8 cellular contexts compared by ENCODE assay signal in the genomic region with DNA sequence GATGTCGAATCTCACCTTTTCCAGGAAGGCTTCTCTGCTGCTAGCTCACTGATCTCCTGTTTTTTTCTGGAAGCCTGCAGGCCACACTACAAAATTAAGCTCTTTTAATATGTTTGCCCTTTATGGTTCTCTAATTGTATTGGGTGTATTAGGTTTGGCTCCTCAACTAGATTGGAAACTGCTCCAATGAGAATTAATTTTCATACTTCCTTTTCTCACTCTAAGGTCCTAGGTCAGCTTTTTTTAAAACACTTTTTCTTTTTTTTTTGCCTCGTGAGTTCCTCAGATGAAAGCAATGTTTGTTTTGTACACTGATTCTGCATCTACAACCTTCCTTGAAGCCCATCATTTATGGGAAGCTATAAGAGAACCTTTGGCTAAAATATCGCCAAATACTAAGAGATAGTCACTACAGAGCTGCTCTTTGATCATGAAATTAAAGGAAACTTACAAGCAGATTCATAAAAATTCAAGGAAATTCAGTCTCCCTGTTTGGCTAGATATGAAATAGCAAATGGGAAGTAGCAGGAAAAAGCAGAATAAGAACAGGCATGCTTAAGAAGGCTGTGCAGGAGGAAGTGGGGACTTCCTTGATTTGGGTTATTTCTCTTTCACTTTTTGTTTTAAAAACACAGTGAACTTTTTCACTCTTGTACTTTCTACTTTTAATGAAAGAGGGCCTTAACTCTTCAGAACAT. TPM values are rescaled to one million over a fixed set of nuclear protein-coding genes. Genes with fewer than 3 reads are reported as not detected.
DNase-seq lines count a peak whose midpoint lies in the region; ATAC-seq and TF ChIP-seq lines count a peak whose summit lies in the region.
"Had no signal": no experiment of that assay in that cellular context is flagged by ENCODE, and none has a peak within 500 bp of the region (broad histone marks: within the 10 kb centered on the region; RNA-seq: fewer than 3 reads in every experiment).

No MANE protein-coding gene starts in this region.

- H3K4me3 ChIP-seq in OCI-LY1 (ENCODE audit: low read depth, low read length, poor library complexity, severe bottlenecking) = no peak overlapping the region
- peak overlapping the region; percentile 31 for H3K4me3 ChIP-seq in left ventricle myocardium inferior
- H3K4me3 ChIP-seq: lung had no signal

- H3K4me3 Mint-ChIP-seq in type B pancreatic cell = no peak overlapping the region

- no peaks in the 10 kb centered on the region for H3F3A ChIP-seq in OCI-LY1 (ENCODE audit: insufficient read depth, low read length)

- H3K36me3 ChIP-seq in OCI-LY1 (ENCODE audit: insufficient read depth, low read length) = no peaks in the 10 kb centered on the region
- no peaks in the 10 kb centered on the region for H3K36me3 ChIP-seq in left ventricle myocardium inferior

- H3K4me2 ChIP-seq in OCI-LY1 (ENCODE audit: low read length) = peak overlapping the region; percentile 39; the same call in 1 of the 2 replicates

- H3K9me2 ChIP-seq in OCI-LY1 (ENCODE audit: low read depth, low read length) = no peaks in the 10 kb centered on the region

- no peaks in the 10 kb centered on the region for H3K9me3 Mint-ChIP-seq in type B pancreatic cell

- H3K9ac ChIP-seq in OCI-LY1 (ENCODE audit: low read length) = no peak overlapping the region

- no peaks in the 10 kb centered on the region for H3K27me3 ChIP-seq in OCI-LY1 (ENCODE audit: insufficient read depth, low read length)
- H3K27me3 ChIP-seq in left ventricle myocardium inferior (ENCODE audit: low read depth) = no peaks in the 10 kb centered on the region

- no peak overlapping the region for H3K27ac Mint-ChIP-seq in type B pancreatic cell

- DNase-seq in left ventricle myocardium inferior (no peak), hypothalamus (lab: John Stamatoyannopoulos, UW) (no peak), type B pancreatic cell (ENCODE audit: extremely low spot score, unreplicated experiment) (no peak)
- DNase-seq in stimulated activated CD8-positive, alpha-beta memory T cell treated with anti-CD3 and anti-CD28 coated beads, Interleukin-4, amount 100 ng/mL, for 48 hours = no peak

- H3K4me1 ChIP-seq in OCI-LY1 (ENCODE audit: insufficient read depth, low read length, severe bottlenecking) (peaks cover 8% of the 10 kb centered on the region), left ventricle myocardium inferior (no peaks in the 10 kb centered on the region)

- H3K27me3 Mint-ChIP-seq in type B pancreatic cell = no peaks in the 10 kb centered on the region

- ATAC-seq in GM18907 (IDR thresholded peaks at IDR 0.05; ENCODE audit: unreplicated experiment) = peak; percentile 94
- peak; percentile 89 for ATAC-seq in HG02798 (IDR thresholded peaks at IDR 0.05; ENCODE audit: poor library complexity, unreplicated experiment)

- TF ChIP-seq CTCF in OCI-LY1 (IDR thresholded peaks at IDR 0.05; ENCODE audit: low read length) (no peak), left ventricle myocardium inferior (IDR thresholded peaks at IDR 0.05; ENCODE audit: borderline replicate concordance) (no peak), type B pancreatic cell (conservative IDR thresholded peaks at IDR 0.05) (no peak)

- H3K27ac ChIP-seq in OCI-LY1 (ENCODE audit: low read depth, low read length, poor library complexity, severe bottlenecking) (no peak overlapping the region), left ventricle myocardium inferior (replicated peaks) (peak overlapping the region; percentile 58)

- no peaks in the 10 kb centered on the region for H3K9me3 ChIP-seq in OCI-LY1 (ENCODE audit: low read length)
- H3K9me3 ChIP-seq in left ventricle myocardium inferior (replicated peaks) = peaks cover 8% of the 10 kb centered on the region

- H4K20me1 ChIP-seq in OCI-LY1 (ENCODE audit: insufficient read depth, low read length) = no peaks in the 10 kb centered on the region

- no peaks in the 10 kb centered on the region for H3K79me2 ChIP-seq in OCI-LY1 (ENCODE audit: insufficient read depth, low read length)

- intact Hi-C loops in left ventricle myocardium inferior (cut with micrococcal nuclease) = no loop called here

- no peaks in the 10 kb centered on the region for H3K4me1 Mint-ChIP-seq in type B pancreatic cell (ENCODE audit: unreplicated experiment)

- peak overlapping the region; percentile 52; the same call in 1 of the 2 replicates for H2AFZ ChIP-seq in OCI-LY1 (ENCODE audit: low read length)

- H3K36me3 Mint-ChIP-seq in type B pancreatic cell = no peaks in the 10 kb centered on the region

RNA-seq across cellular contexts. Expression of a gene that starts 55.2 kb away (rescaled TPM):
- 4.9 TPM for total RNA-seq in left ventricle myocardium inferior
- total RNA-seq in type B pancreatic cell (ENCODE audit: low replicate concordance) = 0.24 and 0.33 TPM in 2 replicates
